1 cellular context compared by ENCODE assay signal in the genomic region with DNA sequence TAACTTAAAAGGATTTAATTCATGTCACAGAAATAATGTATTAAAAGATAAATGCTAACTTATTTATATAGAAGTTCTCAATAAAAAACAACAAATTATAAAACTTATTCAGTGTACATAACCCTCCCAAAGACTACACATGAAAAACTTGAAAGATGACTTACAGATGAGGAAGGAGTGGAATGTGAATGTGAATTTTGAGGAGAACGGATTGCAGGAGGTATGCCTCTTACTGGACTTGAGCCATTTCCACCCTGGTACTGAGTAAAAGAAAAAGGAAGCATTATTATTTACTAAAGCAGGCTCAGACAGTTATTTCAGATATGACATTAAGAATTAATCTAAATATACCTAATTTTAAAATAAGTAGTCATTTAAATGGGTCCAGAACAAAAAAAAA.
TF ChIP-seq lines count a peak whose summit lies in the region.

No MANE protein-coding gene starts in this region.

TF ChIP-seq in IMR-90, 13 proteins besides CTCF, POLR2A, EP300 and RAD21:
- TF ChIP-seq RCOR1 (IDR thresholded peaks at IDR 0.05; ENCODE audit: insufficient replicate concordance, low read length) = no peak
- TF ChIP-seq MAZ (IDR thresholded peaks at IDR 0.05; ENCODE audit: borderline replicate concordance, low read depth, low read length) = no peak
- TF ChIP-seq NFE2L2 (IDR thresholded peaks at IDR 0.05; ENCODE audit: low read depth, low read length) = no peak
- TF ChIP-seq SMC3 (IDR thresholded peaks at IDR 0.05; ENCODE audit: low read depth, low read length) = no peak
- no peak for TF ChIP-seq CHD1 (IDR thresholded peaks at IDR 0.05; ENCODE audit: low read depth, low read length)
- TF ChIP-seq BHLHE40 (IDR thresholded peaks at IDR 0.05; ENCODE audit: low read depth, low read length) = no peak
- TF ChIP-seq, protein P1, sequence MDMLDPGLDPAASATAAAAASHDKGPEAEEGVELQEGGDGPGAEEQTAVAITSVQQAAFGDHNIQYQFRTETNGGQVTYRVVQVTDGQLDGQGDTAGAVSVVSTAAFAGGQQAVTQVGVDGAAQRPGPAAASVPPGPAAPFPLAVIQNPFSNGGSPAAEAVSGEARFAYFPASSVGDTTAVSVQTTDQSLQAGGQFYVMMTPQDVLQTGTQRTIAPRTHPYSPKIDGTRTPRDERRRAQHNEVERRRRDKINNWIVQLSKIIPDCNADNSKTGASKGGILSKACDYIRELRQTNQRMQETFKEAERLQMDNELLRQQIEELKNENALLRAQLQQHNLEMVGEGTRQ (IDR thresholded peaks at IDR 0.05; ENCODE audit: low read depth, low read length) = no peak
- no peak for TF ChIP-seq FOS (IDR thresholded peaks at IDR 0.05; ENCODE audit: low read depth, low read length)
- TF ChIP-seq, protein P2, sequence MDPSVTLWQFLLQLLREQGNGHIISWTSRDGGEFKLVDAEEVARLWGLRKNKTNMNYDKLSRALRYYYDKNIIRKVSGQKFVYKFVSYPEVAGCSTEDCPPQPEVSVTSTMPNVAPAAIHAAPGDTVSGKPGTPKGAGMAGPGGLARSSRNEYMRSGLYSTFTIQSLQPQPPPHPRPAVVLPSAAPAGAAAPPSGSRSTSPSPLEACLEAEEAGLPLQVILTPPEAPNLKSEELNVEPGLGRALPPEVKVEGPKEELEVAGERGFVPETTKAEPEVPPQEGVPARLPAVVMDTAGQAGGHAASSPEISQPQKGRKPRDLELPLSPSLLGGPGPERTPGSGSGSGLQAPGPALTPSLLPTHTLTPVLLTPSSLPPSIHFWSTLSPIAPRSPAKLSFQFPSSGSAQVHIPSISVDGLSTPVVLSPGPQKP (IDR thresholded peaks at IDR 0.05; ENCODE audit: borderline replicate concordance, low read depth, low read length) = no peak
- no peak for TF ChIP-seq MXI1 (IDR thresholded peaks at IDR 0.05; ENCODE audit: borderline replicate concordance, low read depth, low read length)
- TF ChIP-seq RFX5 (IDR thresholded peaks at IDR 0.05; ENCODE audit: low read depth, low read length) = no peak
